10 cellular contexts compared by ENCODE assay signal in genomic region chr1:114153051-114153620, GRCh38. TPM values are rescaled to one million over a fixed set of nuclear protein-coding genes. Genes with fewer than 3 reads are reported as not detected.
DNase-seq lines count a peak whose midpoint lies in the region; ATAC-seq and TF ChIP-seq lines count a peak whose summit lies in the region.
"Had no signal": no experiment of that assay in that cellular context is flagged by ENCODE, and none has a peak within 500 bp of the region (broad histone marks: within the 10 kb centered on the region; RNA-seq: fewer than 3 reads in every experiment).

No MANE protein-coding gene starts in this region.

- H3K27me3 ChIP-seq in body of pancreas (peaks cover 0 to 23% of the 10 kb centered on the region in 2 donors), muscle layer of colon (ENCODE audit: control insufficient read depth in 1 of 2, insufficient read depth in 2 of 2, low read length in 2 of 2) (peaks cover 58 to 63% of the 10 kb centered on the region in 2 donors), thymus (ENCODE audit: control insufficient read depth, insufficient read depth) (peaks cover 59% of the 10 kb centered on the region)

- DNase-seq in activated CD8-positive, alpha-beta memory T cell treated with anti-CD3 and anti-CD28 coated beads for 24 hours = peak; percentile 62
- no peak for DNase-seq in activated CD8-positive, alpha-beta memory T cell treated with anti-CD3 and anti-CD28 coated beads, Interleukin-2, amount 10 ng/mL, durations not matched to agents 7 days and 5 days
- DNase-seq in body of pancreas = peak in 2 of 4 donors; percentile 22 to 29
- DNase-seq in KG1 (lab: John Stamatoyannopoulos, UW) = no peak
- DNase-seq in UCSD-AML1 (lab: John Stamatoyannopoulos, UW; ENCODE audit: unreplicated experiment) = no peak
- DNase-seq: CD4-positive, CD25-positive, alpha-beta regulatory T cell had no signal

- no peak overlapping the region for H3K27ac Mint-ChIP-seq in activated CD8-positive, alpha-beta memory T cell treated with anti-CD3 and anti-CD28 coated beads, Interleukin-2, amount 10 ng/mL, durations not matched to agents 7 days and 5 days

- CTCF ChIA-PET in activated CD8-positive, alpha-beta memory T cell treated with anti-CD3 and anti-CD28 coated beads, Interleukin-2, amount 10 ng/mL, durations not matched to agents 7 days and 5 days (lab: Charles Lee) = no interaction called here

- 0 to 1% methylated on average over 3 to 40 of the region's 42 CpGs for WGBS in body of pancreas, 2 donors
- WGBS in thymus = 2% methylated on average over 42 of the region's 42 CpGs

- no peak for TF ChIP-seq POLR2A in body of pancreas (IDR thresholded peaks at IDR 0.05)

- ATAC-seq in activated CD8-positive, alpha-beta memory T cell treated with anti-CD3 and anti-CD28 coated beads, Interleukin-2, amount 10 ng/mL, durations not matched to agents 7 days and 5 days = no peak
- no peak for ATAC-seq in body of pancreas
- no peak for ATAC-seq in GM21576 (IDR thresholded peaks at IDR 0.05; ENCODE audit: unreplicated experiment)

- peak overlapping the region; percentile 22 to 27 for H3K4me3 ChIP-seq in body of pancreas
- peak overlapping the region; percentile 26 to 47 for H3K4me3 ChIP-seq in muscle layer of colon (ENCODE audit: low read depth in 1 of 2, low read length in 2 of 2)
- peak overlapping the region; percentile 6 for H3K4me3 ChIP-seq in thymus (ENCODE audit: low read length)

- peaks cover 80% of the 10 kb centered on the region for H3K27me3 Mint-ChIP-seq in activated CD8-positive, alpha-beta memory T cell treated with anti-CD3 and anti-CD28 coated beads, Interleukin-2, amount 10 ng/mL, durations not matched to agents 7 days and 5 days

- H3K4me1 Mint-ChIP-seq in activated CD8-positive, alpha-beta memory T cell treated with anti-CD3 and anti-CD28 coated beads, Interleukin-2, amount 10 ng/mL, durations not matched to agents 7 days and 5 days = peaks cover 11% of the 10 kb centered on the region

- H3K9me3 Mint-ChIP-seq in activated CD8-positive, alpha-beta memory T cell treated with anti-CD3 and anti-CD28 coated beads, Interleukin-2, amount 10 ng/mL, durations not matched to agents 7 days and 5 days (ENCODE audit: low read depth) = no peaks in the 10 kb centered on the region

- no peak overlapping the region for H3K9ac ChIP-seq in muscle layer of colon (ENCODE audit: low read length)

- TF ChIP-seq CTCF in body of pancreas (IDR thresholded peaks at IDR 0.05) = no peak

- no peak overlapping the region for H3K27ac ChIP-seq in body of pancreas
- H3K27ac ChIP-seq in muscle layer of colon (ENCODE audit: low read depth, low read length) = no peak overlapping the region
- no peak overlapping the region for H3K27ac ChIP-seq in thymus (ENCODE audit: low read depth)

- intact Hi-C loops in body of pancreas (cut with DNase I) = no loop called here

- H3K36me3 ChIP-seq in body of pancreas (replicated peaks in 1 of 2; ENCODE audit: insufficient read depth in 1 of 2, low read depth in 2 of 2) (no peaks in the 10 kb centered on the region), muscle layer of colon (ENCODE audit: insufficient read depth, low read length) (no peaks in the 10 kb centered on the region), thymus (ENCODE audit: control insufficient read depth, insufficient read depth) (no peaks in the 10 kb centered on the region)

- no peaks in the 10 kb centered on the region for H3K36me3 Mint-ChIP-seq in activated CD8-positive, alpha-beta memory T cell treated with anti-CD3 and anti-CD28 coated beads, Interleukin-2, amount 10 ng/mL, durations not matched to agents 7 days and 5 days
- H3K36me3 Mint-ChIP-seq: CD4-positive, CD25-positive, alpha-beta regulatory T cell had no signal

- H3K4me3 Mint-ChIP-seq in activated CD8-positive, alpha-beta memory T cell treated with anti-CD3 and anti-CD28 coated beads, Interleukin-2, amount 10 ng/mL, durations not matched to agents 7 days and 5 days = no peak overlapping the region

- H3K4me1 ChIP-seq in body of pancreas (peaks cover 35% of the 10 kb centered on the region), muscle layer of colon (ENCODE audit: insufficient read depth, low read length) (peaks cover 16% of the 10 kb centered on the region), thymus (ENCODE audit: control insufficient read depth, insufficient read depth, low read length) (peaks cover 3% of the 10 kb centered on the region)

- no peaks in the 10 kb centered on the region for H3K9me3 ChIP-seq in body of pancreas
- H3K9me3 ChIP-seq in muscle layer of colon (ENCODE audit: low read length) = no peaks in the 10 kb centered on the region
- H3K9me3 ChIP-seq in thymus (ENCODE audit: control insufficient read depth) = no peaks in the 10 kb centered on the region

RNA-seq across cellular contexts. Expression of gene SYT6, which starts 0.5 kb away (rescaled TPM):
- total RNA-seq in activated CD8-positive, alpha-beta memory T cell treated with anti-CD3 and anti-CD28 coated beads, Interleukin-2, amount 10 ng/mL, durations not matched to agents 7 days and 5 days = not detected
- total RNA-seq in body of pancreas = 1 to 10 TPM; 3.3 to 4.4 TPM
- 0.11 TPM for polyA plus RNA-seq in thymus
- total RNA-seq: HT1080 had no signal
- polyA plus RNA-seq: CD4-positive, CD25-positive, alpha-beta regulatory T cell had no signal

Comparison
In these comparisons a context has a peak if more than half of its experiments do, and no peak if none do; other contexts are left out.
1. RNA of gene SYT6, which starts 0.5 kb away (total RNA-seq): 3.3 to 4.4 TPM in body of pancreas; not detected in activated CD8-positive, alpha-beta memory T cell treated with anti-CD3 and anti-CD28 coated beads, Interleukin-2, amount 10 ng/mL, durations not matched to agents 7 days and 5 days; every median in the first group is over 4 times any median in the second.
2. Peak in every context shown above with its lines, with median percentiles within 50 percentile points of each other: H3K4me3 ChIP-seq.